Comparison of ENCODE assay signal across 18 cellular contexts in the genomic region with DNA sequence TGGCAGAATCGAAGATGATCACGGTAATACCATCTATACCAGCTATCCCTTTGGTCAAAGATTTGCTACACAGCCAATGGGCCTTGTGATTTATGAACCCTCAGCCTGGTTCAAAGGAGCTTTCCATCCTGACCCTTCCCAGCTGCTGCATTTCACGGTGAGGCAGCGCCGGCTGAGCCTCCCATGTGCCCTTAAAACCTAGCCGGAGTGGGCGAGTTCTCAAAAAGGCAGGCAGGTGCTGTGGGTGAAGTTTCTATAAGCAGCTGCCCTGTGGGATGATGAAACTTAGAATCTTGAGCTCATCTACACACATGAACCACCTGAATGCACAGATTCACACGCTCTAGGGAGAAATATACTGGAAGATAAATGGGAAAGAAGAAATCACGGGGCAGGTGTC.
DNase-seq lines count a peak whose midpoint lies in the region; ATAC-seq and TF ChIP-seq lines count a peak whose summit lies in the region.
"Had no signal": no experiment of that assay in that cellular context is flagged by ENCODE, and none has a peak within 500 bp of the region (broad histone marks: within the 10 kb centered on the region; RNA-seq: fewer than 3 reads in every experiment).

No MANE protein-coding gene starts in this region.

- H3K27me3 ChIP-seq in H9 (ENCODE audit: insufficient read depth, low read length), result no peaks in the 10 kb centered on the region
- H3K27me3 ChIP-seq: BLaER1 had no signal

- H3K4me1 ChIP-seq in H9 (ENCODE audit: insufficient read depth, low read length), result no peaks in the 10 kb centered on the region; the same call in 1 of the 2 replicates

- H3K4me1 Mint-ChIP-seq in H9, result peaks cover 37 to 41% of the 10 kb centered on the region in 2 experiments
- H3K4me1 Mint-ChIP-seq in activated T-helper 17 cell treated with anti-CD3 and anti-CD28 coated beads, Interleukin-2, amount 50 U/mL, for 72 hours, result no peaks in the 10 kb centered on the region

- H2BK5ac ChIP-seq in H9 (ENCODE audit: insufficient read length, low read length), result no peak overlapping the region

- H2AFZ ChIP-seq in H9 (ENCODE audit: low read length), result no peak overlapping the region

- no peak overlapping the region for H3T11ph ChIP-seq in H9 (ENCODE audit: low read length)

- no peaks in the 10 kb centered on the region for H3K9me3 ChIP-seq in H9 (ENCODE audit: control insufficient read depth, low read depth, low read length)

- DNase-seq in H9, result no peak
- peak; percentile 67 for DNase-seq in left kidney (ENCODE audit: low read depth, low spot score)
- peak; percentile 57 for DNase-seq in putamen (ENCODE audit: low spot score)
- no peak for DNase-seq in activated CD8-positive, alpha-beta memory T cell treated with anti-CD3 and anti-CD28 coated beads, Interleukin-2, amount 50 U/mL, for 4 hours
- no peak for DNase-seq in amniotic stem cell (lab: John Stamatoyannopoulos, UW)
- DNase-seq in Right ventricle myocardium superior, result no peak
- DNase-seq: 8988T; Calu3; CD8-positive, alpha-beta T cell; DMS79 treated with DMSO at 0.1 percent for 48 hours; GF-D8; HFFc6; KG1 had no signal

- H2AK5ac ChIP-seq in H9 (ENCODE audit: insufficient read length, low read length), result no peak overlapping the region

- no peak overlapping the region for H3K14ac ChIP-seq in H9 (ENCODE audit: insufficient read depth, low read length)

- 0 out of 3 replicates have a peak, but pooled peaks have one; percentile 0 for TF ChIP-seq CTCF in H9 (conservative IDR thresholded peaks at IDR 0.05)

- H3K23me2 ChIP-seq in H9 (ENCODE audit: insufficient read length, low read depth, low read length, poor library complexity, severe bottlenecking), result no peaks in the 10 kb centered on the region

- no peak overlapping the region for H3K4me2 ChIP-seq in H9 (ENCODE audit: insufficient read depth, insufficient read length, low read length)
- H3K4me2 ChIP-seq: BLaER1 had no signal

- no peak for ATAC-seq in activated T-helper 17 cell treated with anti-CD3 and anti-CD28 coated beads, Interleukin-2, amount 50 U/mL, for 72 hours (replicated peaks)
- ATAC-seq in GM19023 (IDR thresholded peaks at IDR 0.05; ENCODE audit: unreplicated experiment) (no peak), Right ventricle myocardium superior (ENCODE audit: poor library complexity) (no peak)
- ATAC-seq: CD8-positive, alpha-beta T cell; HCT116 had no signal

- no peak overlapping the region for H2BK20ac ChIP-seq in H9 (ENCODE audit: low read depth, low read length, poor library complexity, severe bottlenecking)

- H2BK12ac ChIP-seq in H9 (ENCODE audit: insufficient read length, low read depth, low read length), result no peak overlapping the region

- 0 out of 7 replicates have a peak overlapping the region, but pooled peaks of 1 of the 3 experiments have one; percentile 48 for H3K27ac Mint-ChIP-seq in H9
- H3K27ac Mint-ChIP-seq in activated T-helper 17 cell treated with anti-CD3 and anti-CD28 coated beads, Interleukin-2, amount 50 U/mL, for 72 hours, result peak overlapping the region; percentile 11
- H3K27ac Mint-ChIP-seq: CD8-positive, alpha-beta T cell; HFFc6 had no signal

- no peak overlapping the region for H4K91ac ChIP-seq in H9 (ENCODE audit: insufficient read length, low read depth, low read length)

- no peaks in the 10 kb centered on the region for H3K79me2 ChIP-seq in H9 (ENCODE audit: insufficient read depth, low read length)

- H3K4ac ChIP-seq in H9 (ENCODE audit: low read depth, low read length), result no peak overlapping the region

- no peaks in the 10 kb centered on the region; a peak in 1 of 7 replicates for H3K36me3 Mint-ChIP-seq in H9 (ENCODE audit: insufficient read depth in 1 of 3, low read depth in 3 of 3)
- peaks cover 41% of the 10 kb centered on the region for H3K36me3 Mint-ChIP-seq in activated T-helper 17 cell treated with anti-CD3 and anti-CD28 coated beads, Interleukin-2, amount 50 U/mL, for 72 hours (ENCODE audit: low read depth)

- H3K79me1 ChIP-seq in H9 (ENCODE audit: insufficient read depth, low read depth, low read length, poor library complexity, severe bottlenecking), result no peaks in the 10 kb centered on the region

- no CpG with 5 or more reads among the region's 9 CpGs for WGBS in H9 (ENCODE audit: extremely low coverage, insufficient read length, low lambda C conversion rate)

- H3K9me3 Mint-ChIP-seq in H9, result no peaks in the 10 kb centered on the region; a peak in 1 of 5 replicates
- H3K9me3 Mint-ChIP-seq in activated T-helper 17 cell treated with anti-CD3 and anti-CD28 coated beads, Interleukin-2, amount 50 U/mL, for 72 hours, result no peaks in the 10 kb centered on the region
- H3K9me3 Mint-ChIP-seq: CD8-positive, alpha-beta T cell; HFFc6 had no signal

- intact Hi-C loops in Right ventricle myocardium superior (cut with DNase I), result no loop called here

- no peak overlapping the region for H3K56ac ChIP-seq in H9 (ENCODE audit: insufficient read length, low read depth, low read length)

- H3K18ac ChIP-seq in H9 (ENCODE audit: insufficient read length, low read depth, low read length), result no peak overlapping the region

- H4K5ac ChIP-seq in H9 (ENCODE audit: insufficient read length, low read depth, low read length), result no peak overlapping the region

- no peak overlapping the region for H3K23ac ChIP-seq in H9 (ENCODE audit: insufficient read length, low read depth, low read length)

- no peak overlapping the region for H2BK15ac ChIP-seq in H9 (ENCODE audit: low read depth, low read length)

- no peaks in the 10 kb centered on the region for H4K20me1 ChIP-seq in H9 (ENCODE audit: control insufficient read depth, insufficient read depth, insufficient read length)
- H4K20me1 ChIP-seq: BLaER1 had no signal

- H3K27ac ChIP-seq in H9 (ENCODE audit: insufficient read length, low read depth, low read length), result no peak overlapping the region
- H3K27ac ChIP-seq: BLaER1 had no signal

- H2BK120ac ChIP-seq in H9 (ENCODE audit: low read depth, low read length, poor library complexity, severe bottlenecking), result no peak overlapping the region

- no peak overlapping the region for H4K8ac ChIP-seq in H9 (replicated peaks; ENCODE audit: insufficient read length, low read depth, low read length)

- H3K27me3 Mint-ChIP-seq in H9 (ENCODE audit: low read depth), result no peaks in the 10 kb centered on the region
- no peaks in the 10 kb centered on the region for H3K27me3 Mint-ChIP-seq in activated T-helper 17 cell treated with anti-CD3 and anti-CD28 coated beads, Interleukin-2, amount 50 U/mL, for 72 hours

- no peak overlapping the region for H3K9ac ChIP-seq in H9 (ENCODE audit: extremely low read depth, insufficient read length, low read length)
- H3K9ac ChIP-seq: BLaER1 had no signal

- no peak overlapping the region; a peak in 1 of 5 replicates for H3K4me3 Mint-ChIP-seq in H9
- H3K4me3 Mint-ChIP-seq in activated T-helper 17 cell treated with anti-CD3 and anti-CD28 coated beads, Interleukin-2, amount 50 U/mL, for 72 hours, result no peak overlapping the region
- H3K4me3 Mint-ChIP-seq: CD14-positive monocyte; CD8-positive, alpha-beta T cell; HFFc6 had no signal

Comparison
In these comparisons a context has a peak if more than half of its experiments do, and no peak if none do; other contexts are left out.
1. DNase-seq: peak in left kidney (single experiment) and putamen (single experiment); none in H9 (single experiment), activated CD8-positive, alpha-beta memory T cell treated with anti-CD3 and anti-CD28 coated beads, Interleukin-2, amount 50 U/mL, for 4 hours (single experiment), amniotic stem cell (single experiment) and Right ventricle myocardium superior (single experiment).